ENCODE assay signal across 12 cellular contexts in the genomic region with DNA sequence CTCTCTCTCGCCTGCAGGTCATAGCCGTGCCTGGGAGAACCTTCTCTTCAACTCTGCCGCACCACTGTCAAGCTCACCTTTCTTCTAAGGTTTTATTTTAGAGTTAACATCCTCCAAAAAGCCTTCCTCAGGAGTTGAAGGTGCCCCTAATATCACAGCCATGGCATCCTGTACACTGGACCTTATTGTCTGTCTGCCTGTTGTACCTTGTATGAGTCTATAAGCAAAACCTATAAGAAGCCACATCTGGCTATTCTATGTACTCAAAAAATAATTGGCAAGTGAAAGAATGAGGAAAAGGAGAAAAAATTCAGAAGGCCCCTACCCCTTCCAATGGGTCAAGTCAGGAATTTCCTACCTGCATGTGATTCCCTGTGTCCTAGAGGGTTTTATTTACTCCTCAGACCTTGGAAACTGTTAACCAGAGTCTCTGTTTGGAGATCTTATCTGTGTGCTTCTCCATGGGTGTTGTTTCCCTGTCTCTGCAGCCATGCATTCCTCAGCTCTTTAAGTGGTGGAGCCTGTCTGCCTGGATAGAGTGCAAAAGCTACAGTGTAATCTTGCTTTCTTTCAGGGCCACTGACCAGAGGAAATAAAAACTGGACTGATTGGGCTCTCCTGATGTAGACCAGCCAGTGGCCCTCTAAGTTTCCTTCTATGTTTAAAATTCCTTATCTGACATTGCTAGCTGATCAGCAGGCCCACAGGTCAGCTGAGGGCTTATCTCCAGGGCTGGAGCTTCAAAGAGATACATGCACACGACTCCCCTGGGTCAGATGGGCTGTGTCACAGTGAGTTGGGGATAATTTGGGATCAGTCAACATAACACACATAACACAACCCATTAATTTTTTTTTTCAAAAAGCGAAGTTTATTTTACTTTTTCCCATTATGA. TPM values are rescaled to one million over a fixed set of nuclear protein-coding genes. Genes with fewer than 3 reads are reported as not detected.
DNase-seq lines count a peak whose midpoint lies in the region; ATAC-seq, FAIRE-seq and TF ChIP-seq lines count a peak whose summit lies in the region.
"Had no signal": no experiment of that assay in that cellular context is flagged by ENCODE, and none has a peak within 500 bp of the region (broad histone marks: within the 10 kb centered on the region; RNA-seq: fewer than 3 reads in every experiment).

No MANE protein-coding gene starts in this region.

- H3K27me3 Mint-ChIP-seq in astrocyte (ENCODE audit: low read depth, unreplicated experiment) = no peaks in the 10 kb centered on the region

- FAIRE-seq in astrocyte (lab: Jason Lieb, UNC) = no peak
- FAIRE-seq: GM19239 had no signal

- peaks cover 14% of the 10 kb centered on the region for H3K4me1 Mint-ChIP-seq in astrocyte (ENCODE audit: low read depth, unreplicated experiment)
- H3K4me1 Mint-ChIP-seq: activated B cell treated with CpG ODN at 0.5 μM for 24 hours had no signal

- no peak overlapping the region for H3K9ac ChIP-seq in astrocyte (ENCODE audit: low read length)
- H3K9ac ChIP-seq: KMS-11 had no signal

- H3K79me2 ChIP-seq in astrocyte (ENCODE audit: insufficient read depth, low read length) = no peaks in the 10 kb centered on the region

- H3K4me2 ChIP-seq in astrocyte (ENCODE audit: low read length) = no peak overlapping the region
- H3K4me2 ChIP-seq: KMS-11 had no signal

- 41 to 54% methylated on average over 5 of the region's 5 CpGs for WGBS in aorta, 2 donors

- H3K4me1 ChIP-seq in astrocyte (ENCODE audit: insufficient read depth, low read length) (no peaks in the 10 kb centered on the region), aorta (ENCODE audit: control insufficient read depth in 1 of 2, insufficient read depth in 2 of 2, low read length in 2 of 2) (peaks cover 2 to 4% of the 10 kb centered on the region in 2 donors)

- intact Hi-C loops in Right ventricle myocardium inferior (cut with DNase I) = no loop called here
- intact Hi-C loops in cardiac septum (cut with DNase I) = loop anchor here (5.0 kb wide), 1 partner anchor 43 kb away; a partner anchor contains a TSS
- intact Hi-C loops in left colon (cut with DNase I, micrococcal nuclease) = no loop called here
- intact Hi-C loops in aorta (cut with DNase I) = no loop called here

- H3K36me3 Mint-ChIP-seq in astrocyte (ENCODE audit: low read depth, unreplicated experiment) = no peaks in the 10 kb centered on the region

- peak; percentile 85 for ATAC-seq in Right ventricle myocardium inferior
- peak; percentile 46 for ATAC-seq in left colon
- ATAC-seq in aorta (ENCODE audit: low FRiP score) = peak; percentile 46
- ATAC-seq in HG03159 (IDR thresholded peaks at IDR 0.05; ENCODE audit: unreplicated experiment) = no peak

- no peak overlapping the region for H2AFZ ChIP-seq in astrocyte (ENCODE audit: low read depth, low read length)

- DNase-seq in Right ventricle myocardium inferior (ENCODE audit: missing footprints) (no peak), cardiac septum (ENCODE audit: low spot score) (no peak), astrocyte (ENCODE audit: low read depth) (peak; percentile 49), left colon (no peak), aorta (no peak), NCI-H1105 (lab: John Stamatoyannopoulos, UW) (no peak), NCI-H748 treated with DMSO at 0.1 percent for 48 hours (lab: John Stamatoyannopoulos, UW) (no peak)
- DNase-seq: activated B cell treated with CpG ODN at 0.5 μM for 24 hours; activated naive CD4-positive, alpha-beta T cell had no signal

- peak overlapping the region; percentile 15 for H3K27ac Mint-ChIP-seq in astrocyte (ENCODE audit: unreplicated experiment)
- H3K27ac Mint-ChIP-seq: activated B cell treated with CpG ODN at 0.5 μM for 24 hours had no signal

- H4K20me1 ChIP-seq in astrocyte (ENCODE audit: insufficient read depth, low read length) = no peaks in the 10 kb centered on the region

- H3K4me3 ChIP-seq in astrocyte (ENCODE audit: insufficient read depth, low read depth, low read length) (no peak overlapping the region), aorta (ENCODE audit: low read length in 2 of 2) (no peak overlapping the region)

- no peaks in the 10 kb centered on the region for H3K27me3 ChIP-seq in astrocyte (ENCODE audit: insufficient read depth, low read length)
- H3K27me3 ChIP-seq in aorta (ENCODE audit: control insufficient read depth in 1 of 2, insufficient read depth in 2 of 2, low read length in 1 of 2) = no peaks in the 10 kb centered on the region

- no peak overlapping the region for H3K4me3 Mint-ChIP-seq in astrocyte (ENCODE audit: unreplicated experiment)
- H3K4me3 Mint-ChIP-seq: activated B cell treated with CpG ODN at 0.5 μM for 24 hours had no signal

- H3K36me3 ChIP-seq in astrocyte (ENCODE audit: insufficient read depth, low read length) (no peaks in the 10 kb centered on the region), aorta (ENCODE audit: control insufficient read depth in 1 of 2, insufficient read depth in 2 of 2, low read length in 1 of 2) (no peaks in the 10 kb centered on the region)

- no peaks in the 10 kb centered on the region for H3K9me3 ChIP-seq in astrocyte (ENCODE audit: insufficient read depth, low read depth, low read length)
- no peaks in the 10 kb centered on the region for H3K9me3 ChIP-seq in aorta (ENCODE audit: control insufficient read depth, low read length)

- TF ChIP-seq CTCF in astrocyte (IDR thresholded peaks at IDR 0.05; ENCODE audit: insufficient read depth, low read depth, low read length) = no peak

- no peaks in the 10 kb centered on the region for H3K9me3 Mint-ChIP-seq in astrocyte (ENCODE audit: unreplicated experiment)
- H3K9me3 Mint-ChIP-seq: activated B cell treated with CpG ODN at 0.5 μM for 24 hours had no signal

- no peak overlapping the region for H3K27ac ChIP-seq in astrocyte (ENCODE audit: low read depth, low read length)
- peak overlapping the region in 1 of 2 donors; percentile 75 for H3K27ac ChIP-seq in aorta (ENCODE audit: low read depth in 1 of 2, low read length in 2 of 2)
- H3K27ac ChIP-seq: KMS-11 had no signal

RNA-seq across cellular contexts. Expression of a gene that starts 37.6 kb away (rescaled TPM):
- total RNA-seq in Right ventricle myocardium inferior (18.1 TPM), cardiac septum (6.4 TPM), astrocyte (20.6 and 30.2 TPM in 2 replicates), left colon (10 to 100 TPM; 37.2 to 38.8 TPM), aorta (10 to 100 TPM; 33.9 to 49.0 TPM)
- polyA plus RNA-seq in aorta = 10 to 100 TPM; 10.6 to 19.8 TPM

RNA-seq across cellular contexts. Expression of a gene that starts 44.9 kb away (rescaled TPM):
- total RNA-seq in Right ventricle myocardium inferior (31.3 TPM), cardiac septum (14.4 TPM), astrocyte (4.4 and 4.7 TPM in 2 replicates), left colon (1 to 10 TPM; 4.7 to 9.0 TPM), aorta (10 to 100 TPM; 50.8 to 91.2 TPM)
- polyA plus RNA-seq in aorta = 10 to 100 TPM in 1 of 2 donors, 1 to 10 TPM in 1; 4.0 to 41.9 TPM
- total RNA-seq: activated B cell treated with CpG ODN at 0.5 μM for 24 hours had no signal
